In the genomic region with DNA sequence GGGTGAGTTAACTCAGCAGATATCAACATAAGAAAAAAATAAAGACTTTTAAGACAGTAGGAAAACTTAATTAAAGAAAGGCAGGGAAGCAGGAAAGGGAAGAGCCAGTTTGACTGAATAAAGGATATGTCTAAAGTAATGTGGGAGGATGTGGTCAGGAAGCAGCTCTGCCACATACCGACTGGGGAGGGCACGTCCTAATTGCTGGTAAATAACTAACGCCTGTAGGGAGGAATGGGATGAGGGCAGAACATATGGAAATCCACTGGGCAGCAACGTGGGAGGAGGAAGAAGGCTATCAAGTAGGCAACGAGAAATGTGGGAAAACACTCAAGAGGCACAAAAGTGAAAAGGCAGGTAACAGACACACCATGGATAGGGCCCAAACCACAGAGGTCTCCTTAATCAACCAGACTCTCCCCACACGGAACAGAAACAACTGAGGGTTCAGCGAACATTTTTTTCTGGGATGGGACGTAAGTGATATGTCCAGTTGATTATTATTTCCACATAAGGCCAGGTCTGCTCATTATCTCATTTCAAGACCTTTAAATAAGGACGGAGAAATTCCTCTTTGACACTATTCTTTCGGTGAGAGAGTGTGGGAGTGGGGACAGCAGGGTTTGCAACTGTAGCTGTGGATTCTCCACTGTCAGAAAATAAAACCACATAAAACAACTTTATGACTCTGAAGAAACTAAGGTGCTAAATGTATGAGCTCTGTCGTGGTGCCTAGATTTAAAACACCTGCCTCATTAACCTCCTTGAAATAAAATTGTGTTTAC, we compare ENCODE assay signal across 15 cellular contexts. TPM values are rescaled to one million over a fixed set of nuclear protein-coding genes. Genes with fewer than 3 reads are reported as not detected.
A peak's percentile ranks its signal among the peaks of the same experiment; 100 is the strongest.
DNase-seq lines count a peak whose midpoint lies in the region; ATAC-seq, FAIRE-seq and TF ChIP-seq lines count a peak whose summit lies in the region.
"Had no signal": no experiment of that assay in that cellular context is flagged by ENCODE, and none has a peak within 500 bp of the region (broad histone marks: within the 10 kb centered on the region; RNA-seq: fewer than 3 reads in every experiment).

No MANE protein-coding gene starts in this region.

- no peak overlapping the region for H2AFZ ChIP-seq in smooth muscle cell (ENCODE audit: low read depth)

- H3K36me3 Mint-ChIP-seq in activated CD8-positive, alpha-beta memory T cell treated with anti-CD3 and anti-CD28 coated beads, Interleukin-2, amount 10 ng/mL, durations not matched to agents 7 days and 5 days = peaks cover 71% of the 10 kb centered on the region
- H3K36me3 Mint-ChIP-seq in chondrocyte (ENCODE audit: low read depth) = peaks cover 61% of the 10 kb centered on the region

- no peak overlapping the region for H3K9ac ChIP-seq in smooth muscle cell (ENCODE audit: low read depth)

- no peak for TF ChIP-seq CTCF in chondrocyte (IDR thresholded peaks at IDR 0.05)
- no peak for TF ChIP-seq CTCF in smooth muscle cell (IDR thresholded peaks at IDR 0.05; ENCODE audit: borderline replicate concordance, insufficient read depth, poor library complexity, severe bottlenecking)
- no peak for TF ChIP-seq CTCF in WERI-Rb-1 (IDR thresholded peaks at IDR 0.05; ENCODE audit: low read depth, low read length)

- H3K4me1 Mint-ChIP-seq in activated CD8-positive, alpha-beta memory T cell treated with anti-CD3 and anti-CD28 coated beads, Interleukin-2, amount 10 ng/mL, durations not matched to agents 7 days and 5 days = peaks cover 44% of the 10 kb centered on the region
- peaks cover 14% of the 10 kb centered on the region for H3K4me1 Mint-ChIP-seq in chondrocyte (ENCODE audit: low read depth)

- H3K27ac ChIP-seq in smooth muscle cell (ENCODE audit: low read depth) (peak overlapping the region; percentile 43), WERI-Rb-1 (no peak overlapping the region)
- H3K27ac ChIP-seq: colonic mucosa, prostate gland, suprapubic skin had no signal

- H3K9me3 ChIP-seq in smooth muscle cell (replicated peaks; ENCODE audit: low read depth) (no peaks in the 10 kb centered on the region), WERI-Rb-1 (ENCODE audit: severe bottlenecking) (no peaks in the 10 kb centered on the region)
- H3K9me3 ChIP-seq: colonic mucosa, prostate gland, suprapubic skin had no signal

- H3F3A ChIP-seq in smooth muscle cell (ENCODE audit: low read depth) = no peaks in the 10 kb centered on the region

- H3K27ac Mint-ChIP-seq in activated CD8-positive, alpha-beta memory T cell treated with anti-CD3 and anti-CD28 coated beads, Interleukin-2, amount 10 ng/mL, durations not matched to agents 7 days and 5 days = peak overlapping the region; percentile 86
- peak overlapping the region; percentile 57 for H3K27ac Mint-ChIP-seq in chondrocyte (ENCODE audit: unreplicated experiment)

- CTCF ChIA-PET in activated CD8-positive, alpha-beta memory T cell treated with anti-CD3 and anti-CD28 coated beads, Interleukin-2, amount 10 ng/mL, durations not matched to agents 7 days and 5 days (lab: Charles Lee) = interaction anchor here (0.6 to 4.1 kb wide), 4 partner anchors 15 to 477 kb away, joined by 3 to 23 read pairs (median 5); no protein-coding TSS in a partner anchor

- H3K4me2 ChIP-seq in smooth muscle cell = no peak overlapping the region

- DNase-seq in activated CD8-positive, alpha-beta memory T cell treated with anti-CD3 and anti-CD28 coated beads, Interleukin-2, amount 10 ng/mL, durations not matched to agents 7 days and 5 days = peak; percentile 62
- no peak for DNase-seq in activated CD8-positive, alpha-beta memory T cell treated with anti-CD3 and anti-CD28 coated beads, Interleukin-2, amount 50 U/mL, for 4 hours
- DNase-seq in RCC 7860 (ENCODE audit: low spot score) (peak; percentile 39), chondrocyte (ENCODE audit: low spot score) (no peak), smooth muscle cell (lab: John Stamatoyannopoulos, UW; ENCODE audit: unreplicated experiment) (no peak), WERI-Rb-1 (no peak), middle frontal gyrus (ENCODE audit: extremely low spot score, low spot score) (no peak), activated gamma-delta T cell (lab: John Stamatoyannopoulos, UW) (no peak)
- DNase-seq: colonic mucosa; left colon; NCI-H2081 treated with DMSO at 0.1 percent for 48 hours; stimulated activated CD4-positive, alpha-beta T cell treated with anti-CD3 and anti-CD28 coated beads, Interleukin-4, amount 100 ng/mL, for 24 hours had no signal

- ATAC-seq in activated CD8-positive, alpha-beta memory T cell treated with anti-CD3 and anti-CD28 coated beads, Interleukin-2, amount 10 ng/mL, durations not matched to agents 7 days and 5 days = peak; percentile 45
- ATAC-seq: left colon had no signal

- H3K27me3 Mint-ChIP-seq in activated CD8-positive, alpha-beta memory T cell treated with anti-CD3 and anti-CD28 coated beads, Interleukin-2, amount 10 ng/mL, durations not matched to agents 7 days and 5 days = no peaks in the 10 kb centered on the region
- H3K27me3 Mint-ChIP-seq in chondrocyte (ENCODE audit: low read depth) = no peaks in the 10 kb centered on the region

- H3K27me3 ChIP-seq in smooth muscle cell (ENCODE audit: low read depth) (no peaks in the 10 kb centered on the region), WERI-Rb-1 (ENCODE audit: insufficient read depth, low read depth, severe bottlenecking) (no peaks in the 10 kb centered on the region)
- H3K27me3 ChIP-seq: colonic mucosa, suprapubic skin had no signal

- no peaks in the 10 kb centered on the region for H3K4me1 ChIP-seq in smooth muscle cell (ENCODE audit: low read depth)
- H3K4me1 ChIP-seq: colonic mucosa, prostate gland, suprapubic skin had no signal

- 65% methylated on average over 11 of the region's 11 CpGs for WGBS in smooth muscle cell (ENCODE audit: low lambda C conversion rate)

- peaks cover 12% of the 10 kb centered on the region for H4K20me1 ChIP-seq in smooth muscle cell (ENCODE audit: low read depth)

- no peak for FAIRE-seq in RCC 7860 (lab: Jason Lieb, UNC)
- FAIRE-seq: G401.6 had no signal

- H3K4me3 ChIP-seq in smooth muscle cell = no peak overlapping the region
- H3K4me3 ChIP-seq in WERI-Rb-1 (ENCODE audit: low read depth, low read length) = no peak overlapping the region
- H3K4me3 ChIP-seq: colonic mucosa, prostate gland, suprapubic skin had no signal

- H3K9me3 Mint-ChIP-seq in activated CD8-positive, alpha-beta memory T cell treated with anti-CD3 and anti-CD28 coated beads, Interleukin-2, amount 10 ng/mL, durations not matched to agents 7 days and 5 days (ENCODE audit: low read depth) = no peaks in the 10 kb centered on the region
- H3K9me3 Mint-ChIP-seq in chondrocyte (ENCODE audit: low read depth) = no peaks in the 10 kb centered on the region

- peaks cover 54% of the 10 kb centered on the region for H3K36me3 ChIP-seq in smooth muscle cell (ENCODE audit: low read depth)
- peaks cover 91% of the 10 kb centered on the region for H3K36me3 ChIP-seq in WERI-Rb-1

- peak overlapping the region; percentile 54 for H3K4me3 Mint-ChIP-seq in activated CD8-positive, alpha-beta memory T cell treated with anti-CD3 and anti-CD28 coated beads, Interleukin-2, amount 10 ng/mL, durations not matched to agents 7 days and 5 days
- H3K4me3 Mint-ChIP-seq in chondrocyte (ENCODE audit: unreplicated experiment) = no peak overlapping the region

- peaks cover 7% of the 10 kb centered on the region for H3K79me2 ChIP-seq in smooth muscle cell (ENCODE audit: low read depth)

RNA-seq across cellular contexts. Expression of a gene that starts 17.1 kb away (rescaled TPM):
- 100 to 1,000 TPM; 146 to 179 TPM for total RNA-seq in activated CD8-positive, alpha-beta memory T cell treated with anti-CD3 and anti-CD28 coated beads, Interleukin-2, amount 10 ng/mL, durations not matched to agents 7 days and 5 days
- total RNA-seq in chondrocyte (176 to 249 TPM (median 237 TPM) in 3 replicates), smooth muscle cell (150 and 208 TPM in 2 replicates)
- 85.0 and 93.0 TPM in 2 replicates for polyA plus RNA-seq in smooth muscle cell

RNA-seq across cellular contexts. Expression of a gene that starts 48.7 kb away (rescaled TPM):
- 10 to 100 TPM; 59.7 to 64.1 TPM for total RNA-seq in activated CD8-positive, alpha-beta memory T cell treated with anti-CD3 and anti-CD28 coated beads, Interleukin-2, amount 10 ng/mL, durations not matched to agents 7 days and 5 days
- total RNA-seq in chondrocyte (28.3 to 39.7 TPM (median 30.5 TPM) in 3 replicates), smooth muscle cell (13.0 and 21.3 TPM in 2 replicates)
- 15.1 and 16.9 TPM in 2 replicates for polyA plus RNA-seq in smooth muscle cell

RNA-seq across cellular contexts. Expression of a gene that starts 49.3 kb away (rescaled TPM):
- total RNA-seq in activated CD8-positive, alpha-beta memory T cell treated with anti-CD3 and anti-CD28 coated beads, Interleukin-2, amount 10 ng/mL, durations not matched to agents 7 days and 5 days = 10 to 100 TPM; 22.8 to 38.3 TPM
- total RNA-seq in chondrocyte (7.7 to 19.7 TPM (median 9.2 TPM) in 3 replicates), smooth muscle cell (4.2 and 10.8 TPM in 2 replicates)
- polyA plus RNA-seq in smooth muscle cell = 12.1 and 17.5 TPM in 2 replicates

Comparison
In these comparisons a context has a peak if more than half of its experiments do, and no peak if none do; other contexts are left out.
1. DNase-seq: peak in activated CD8-positive, alpha-beta memory T cell treated with anti-CD3 and anti-CD28 coated beads, Interleukin-2, amount 10 ng/mL, durations not matched to agents 7 days and 5 days (single experiment) and RCC 7860 (single experiment); none in activated CD8-positive, alpha-beta memory T cell treated with anti-CD3 and anti-CD28 coated beads, Interleukin-2, amount 50 U/mL, for 4 hours (single experiment), chondrocyte (single experiment), smooth muscle cell (single experiment), WERI-Rb-1 (single experiment), middle frontal gyrus (single experiment) and activated gamma-delta T cell (single experiment).